Comparison of ENCODE assay signal across 9 cellular contexts in the genomic region with DNA sequence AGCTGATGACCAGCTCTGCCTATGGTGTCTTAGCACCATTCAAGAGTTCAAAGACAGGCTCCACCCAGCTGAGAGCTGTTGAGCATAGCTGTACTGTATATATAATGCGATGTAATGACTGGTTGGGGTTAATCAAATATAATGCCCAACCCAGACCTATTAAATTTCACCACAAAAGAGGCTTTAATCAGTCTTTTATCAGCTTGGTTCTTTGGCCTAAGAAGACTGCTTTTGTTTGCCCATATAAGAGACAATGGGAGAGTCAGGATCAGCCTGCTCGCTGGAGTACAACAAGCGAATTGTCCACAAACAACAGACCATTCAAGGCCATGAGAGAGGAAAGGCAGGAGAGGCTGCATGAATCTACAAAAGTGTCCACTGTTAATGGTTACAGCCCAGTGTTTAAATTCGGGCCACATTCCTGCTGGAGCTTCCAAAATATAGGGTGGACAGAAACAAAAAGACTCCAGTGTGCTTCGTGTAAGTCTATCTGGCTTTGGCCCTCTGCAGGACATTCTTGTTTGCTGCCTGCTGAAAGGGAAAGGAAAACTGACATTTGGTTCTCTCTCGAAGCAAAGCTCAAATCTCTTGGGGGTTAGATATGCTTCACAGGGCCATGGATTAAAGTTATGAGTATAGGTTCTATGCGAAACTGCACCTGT.
A peak's percentile ranks its signal among the peaks of the same experiment; 100 is the strongest.
DNase-seq lines count a peak whose midpoint lies in the region; ATAC-seq and TF ChIP-seq lines count a peak whose summit lies in the region.
"Had no signal": no experiment of that assay in that cellular context is flagged by ENCODE, and none has a peak within 500 bp of the region (broad histone marks: within the 10 kb centered on the region; RNA-seq: fewer than 3 reads in every experiment).

No MANE protein-coding gene starts in this region.

- H3K27ac ChIP-seq in foreskin keratinocyte (no peak overlapping the region), tibial artery (no peak overlapping the region)
- no peak overlapping the region for H3K27ac ChIP-seq in CD4-positive, alpha-beta T cell (ENCODE audit: low read depth, low read length)
- H3K27ac ChIP-seq: thoracic aorta had no signal

- no peaks in the 10 kb centered on the region for H3K27me3 Mint-ChIP-seq in CD4-positive, alpha-beta T cell

- no peaks in the 10 kb centered on the region for H3K36me3 Mint-ChIP-seq in CD4-positive, alpha-beta T cell (ENCODE audit: low read depth)

- H3K27me3 ChIP-seq in foreskin keratinocyte (no peaks in the 10 kb centered on the region), tibial artery (no peaks in the 10 kb centered on the region)
- H3K27me3 ChIP-seq in CD4-positive, alpha-beta T cell (ENCODE audit: control insufficient read depth, insufficient read depth, low read length) = no peaks in the 10 kb centered on the region

- CTCF ChIA-PET in CD4-positive, alpha-beta T cell (lab: Charles Lee) = no interaction called here

- no peak overlapping the region for H3K4me3 ChIP-seq in tibial artery
- H3K4me3 ChIP-seq: thoracic aorta had no signal

- DNase-seq in Ammon's horn (ENCODE audit: low spot score) (peak; percentile 97), foreskin keratinocyte (no peak), tibial artery (no peak), D341Med (ENCODE audit: low spot score) (no peak)
- no peak for DNase-seq in CD4-positive, alpha-beta T cell

- H3K9me3 ChIP-seq in CD4-positive, alpha-beta T cell (ENCODE audit: control insufficient read depth, low read length) = no peaks in the 10 kb centered on the region
- no peaks in the 10 kb centered on the region for H3K9me3 ChIP-seq in tibial artery
- H3K9me3 ChIP-seq: thoracic aorta had no signal

- no peaks in the 10 kb centered on the region for H3K36me3 ChIP-seq in tibial artery
- H3K36me3 ChIP-seq: thoracic aorta had no signal

- ATAC-seq in GM19463 (IDR thresholded peaks at IDR 0.05; ENCODE audit: unreplicated experiment) = peak; percentile 86
- peak; percentile 54 for ATAC-seq in HG03571 (IDR thresholded peaks at IDR 0.05; ENCODE audit: unreplicated experiment)
- no peak for ATAC-seq in foreskin keratinocyte
- no peak for ATAC-seq in CD4-positive, alpha-beta T cell (ENCODE audit: poor library complexity)
- no peak for ATAC-seq in HG02870 (IDR thresholded peaks at IDR 0.05; ENCODE audit: unreplicated experiment)

- H3K4me1 Mint-ChIP-seq in CD4-positive, alpha-beta T cell (ENCODE audit: low read depth) = no peaks in the 10 kb centered on the region

- POLR2A ChIA-PET in CD4-positive, alpha-beta T cell (lab: Charles Lee) = no interaction called here

- H3K4me3 Mint-ChIP-seq in CD4-positive, alpha-beta T cell = no peak overlapping the region

- intact Hi-C loops in CD4-positive, alpha-beta T cell (cut with DNase I, micrococcal nuclease) = no loop called here
- intact Hi-C loops in tibial artery (cut with DNase I; ENCODE audit: low total_unique reads) = no loop called here

- peak; percentile 7 for TF ChIP-seq CTCF in foreskin keratinocyte (conservative IDR thresholded peaks at IDR 0.05)
- TF ChIP-seq CTCF in CD4-positive, alpha-beta T cell (IDR thresholded peaks at IDR 0.05) = no peak
- no peak for TF ChIP-seq CTCF in tibial artery (IDR thresholded peaks at IDR 0.05)

- no peak overlapping the region for H3K27ac Mint-ChIP-seq in CD4-positive, alpha-beta T cell

- H3K9me3 Mint-ChIP-seq in CD4-positive, alpha-beta T cell = no peaks in the 10 kb centered on the region

- H3K4me1 ChIP-seq in foreskin keratinocyte = peaks cover 11% of the 10 kb centered on the region
- H3K4me1 ChIP-seq in tibial artery = peaks cover 0 to 9% (median 0%) of the 10 kb centered on the region in 4 donors

Comparison
In these comparisons a context has a peak if more than half of its experiments do, and no peak if none do; other contexts are left out.
1. ATAC-seq: peak in GM19463 (single experiment) and HG03571 (single experiment); none in foreskin keratinocyte (single experiment), CD4-positive, alpha-beta T cell (single experiment) and HG02870 (single experiment).